ENCODE assay signal across 26 cellular contexts in genomic region chr16:659618-660017, GRCh38.
"Had no signal": no experiment of that assay in that cellular context is flagged by ENCODE, and none has a peak within 500 bp of the region (broad histone marks: within the 10 kb centered on the region; RNA-seq: fewer than 3 reads in every experiment).

No MANE protein-coding gene starts in this region.

- H3K4me3 ChIP-seq: body of pancreas, MG63 had no signal

- H3K27me3 ChIP-seq: body of pancreas, breast epithelium, MG63, Peyer's patch had no signal

- H3K9me3 ChIP-seq: body of pancreas, breast epithelium, MG63, Peyer's patch had no signal

- DNase-seq: activated CD4-positive, alpha-beta T cell treated with anti-CD3 and anti-CD28 coated beads, Interleukin-2, amount 10 ng/mL, durations not matched to agents 24 days and 14 days; activated CD4-positive, alpha-beta T cell treated with anti-CD3 and anti-CD28 coated beads, Interleukin-2, amount 50 U/mL, for 4 hours; activated CD8-positive, alpha-beta T cell treated with anti-CD3 and anti-CD28 coated beads for 36 hours; activated gamma-delta T cell; activated naive CD4-positive, alpha-beta T cell treated with Interleukin-2 at 50 U/mL for 16 hours; activated naive CD8-positive, alpha-beta T cell treated with anti-CD3 and anti-CD28 coated beads, Interleukin-2, amount 10 ng/mL, durations not matched to agents 7 days and 5 days; activated T-cell treated with anti-CD3 and anti-CD28 coated beads, Interleukin-2, amount 50 U/mL, for 1 hour; activated T-cell treated with anti-CD3 and anti-CD28 coated beads, Interleukin-2, amount 50 U/mL, for 72 hours; body of pancreas; Kasumi-1; MG63; MV-4-11; NCI-H1092; NCI-H1436 treated with DMSO at 0.1 percent for 48 hours; NCI-H1694 treated with DMSO at 0.1 percent for 48 hours; NCI-H2029; NCI-H524 treated with DMSO at 0.1 percent for 48 hours; Peyer's patch; RPMI8226; SIG-M5; SW 1271; T-helper 1 cell; T-helper 2 cell; T-helper 9 cell had no signal

- FAIRE-seq: astrocyte had no signal

- H3K36me3 ChIP-seq: breast epithelium had no signal
